ENCODE assay signal across 1 cellular context in genomic region chr21:45356251-45356650, GRCh38.
TF ChIP-seq lines count a peak whose summit lies in the region.

No MANE protein-coding gene starts in this region.

TF ChIP-seq in IMR-90, 13 proteins besides CTCF, POLR2A, EP300 and RAD21 (continued from another document):
- TF ChIP-seq, protein P1, sequence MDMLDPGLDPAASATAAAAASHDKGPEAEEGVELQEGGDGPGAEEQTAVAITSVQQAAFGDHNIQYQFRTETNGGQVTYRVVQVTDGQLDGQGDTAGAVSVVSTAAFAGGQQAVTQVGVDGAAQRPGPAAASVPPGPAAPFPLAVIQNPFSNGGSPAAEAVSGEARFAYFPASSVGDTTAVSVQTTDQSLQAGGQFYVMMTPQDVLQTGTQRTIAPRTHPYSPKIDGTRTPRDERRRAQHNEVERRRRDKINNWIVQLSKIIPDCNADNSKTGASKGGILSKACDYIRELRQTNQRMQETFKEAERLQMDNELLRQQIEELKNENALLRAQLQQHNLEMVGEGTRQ (IDR thresholded peaks at IDR 0.05; ENCODE audit: low read depth, low read length): no peak
